20 cellular contexts compared by ENCODE assay signal in the genomic region with DNA sequence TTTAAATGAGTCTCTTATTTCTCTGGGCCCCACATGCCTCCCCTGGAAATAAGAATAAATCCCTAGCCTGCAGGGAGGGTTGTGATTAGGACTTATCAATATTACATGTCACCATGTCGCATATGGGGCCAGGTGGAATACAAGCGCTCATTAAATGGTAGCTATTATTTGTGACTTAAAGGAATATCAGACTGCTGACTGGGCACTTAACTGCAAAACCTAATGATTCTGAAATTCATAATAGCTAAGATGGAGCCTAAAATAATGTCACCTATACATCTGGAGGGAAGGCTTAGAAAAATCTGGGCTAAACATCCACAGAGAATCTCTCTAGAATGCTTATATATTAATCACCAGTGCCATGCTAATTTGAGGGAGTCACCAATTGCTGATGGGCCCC.
"Had no signal": no experiment of that assay in that cellular context is flagged by ENCODE, and none has a peak within 500 bp of the region (broad histone marks: within the 10 kb centered on the region; RNA-seq: fewer than 3 reads in every experiment).

No MANE protein-coding gene starts in this region.

- H3K27me3 ChIP-seq: MG63, SJSA1 had no signal

- FAIRE-seq: RCC 7860 had no signal

- H3K36me3 ChIP-seq: MG63, SJSA1 had no signal

- H3K9me3 ChIP-seq: MG63, SJSA1 had no signal

- H3K27ac ChIP-seq: SJSA1, SK-N-MC had no signal

- H3K4me3 ChIP-seq: MG63, SJSA1, SK-N-MC had no signal

- DNase-seq: Karpas-422, KG1, MG63, NCI-H1092, NCI-H1105 treated with DMSO at 0.1 percent for 48 hours, NCI-H1417 treated with DMSO at 0.1 percent for 48 hours, NCI-H146, NCI-H187, NCI-H2029, NCI-H2171 treated with DMSO at 0.1 percent for 48 hours, NCI-H345, NCI-H446 treated with DMSO at 0.1 percent for 48 hours, NCI-H510A treated with DMSO at 0.1 percent for 48 hours, NCI-H526, Right ventricle myocardium superior, RPMI8226, SIG-M5 had no signal
